13 cellular contexts compared by ENCODE assay signal in genomic region chr11:102539567-102539966, GRCh38. TPM values are rescaled to one million over a fixed set of nuclear protein-coding genes. Genes with fewer than 3 reads are reported as not detected.
DNase-seq lines count a peak whose midpoint lies in the region; ATAC-seq, FAIRE-seq and TF ChIP-seq lines count a peak whose summit lies in the region.
"Had no signal": no experiment of that assay in that cellular context is flagged by ENCODE, and none has a peak within 500 bp of the region (broad histone marks: within the 10 kb centered on the region; RNA-seq: fewer than 3 reads in every experiment).

No MANE protein-coding gene starts in this region.

- ATAC-seq in WTC11, result peak; percentile 68
- ATAC-seq in GM18861 (IDR thresholded peaks at IDR 0.05; ENCODE audit: unreplicated experiment), result no peak
- ATAC-seq in HG03439 (IDR thresholded peaks at IDR 0.05; ENCODE audit: unreplicated experiment), result no peak

- H3K27me3 ChIP-seq in BLaER1, result no peaks in the 10 kb centered on the region

- FAIRE-seq in HTR-8/SVneo (lab: Jason Lieb, UNC), result peak; percentile 82
- FAIRE-seq: GM18507 had no signal

- DNase-seq in HTR-8/SVneo (ENCODE audit: insufficient read length, low spot score), result no peak
- DNase-seq in WTC11 (ENCODE audit: low spot score), result no peak
- DNase-seq in renal cortical epithelial cell (ENCODE audit: low read depth), result peak; percentile 47
- no peak for DNase-seq in NCI-H2107 (lab: John Stamatoyannopoulos, UW)
- DNase-seq: CD4-positive, CD25-positive, alpha-beta regulatory T cell; DMS53; GOT3 had no signal

- no peak overlapping the region for H3K27ac ChIP-seq in BLaER1
- H3K27ac ChIP-seq: 22Rv1 had no signal

- peaks cover 55% of the 10 kb centered on the region for H3K4me1 ChIP-seq in BLaER1

- no peak overlapping the region for H3K4me3 ChIP-seq in BLaER1
- H3K4me3 ChIP-seq: HAP-1 had no signal

- H3K4me1 Mint-ChIP-seq in WTC11, result peaks cover 11% of the 10 kb centered on the region
- H3K4me1 Mint-ChIP-seq: CD4-positive, CD25-positive, alpha-beta regulatory T cell had no signal

- H3K27ac Mint-ChIP-seq in WTC11, result no peak overlapping the region
- H3K27ac Mint-ChIP-seq: CD4-positive, CD25-positive, alpha-beta regulatory T cell had no signal

- H3K9me3 ChIP-seq in BLaER1, result peaks cover 5% of the 10 kb centered on the region
- H3K9me3 ChIP-seq: HAP-1 had no signal

- H3K9me3 Mint-ChIP-seq in WTC11, result peaks cover 4% of the 10 kb centered on the region

- no peak for TF ChIP-seq CTCF in WTC11 (IDR thresholded peaks at IDR 0.05)

- no peaks in the 10 kb centered on the region for H3K36me3 ChIP-seq in BLaER1
- H3K36me3 ChIP-seq: HAP-1 had no signal

- H3K27me3 Mint-ChIP-seq in WTC11 (ENCODE audit: low read depth), result no peaks in the 10 kb centered on the region

- POLR2A ChIA-PET in WTC11 (lab: Charles Lee), result no interaction called here

- no peak overlapping the region for H3K4me3 Mint-ChIP-seq in WTC11
- H3K4me3 Mint-ChIP-seq: CD4-positive, CD25-positive, alpha-beta regulatory T cell had no signal

- CTCF ChIA-PET in WTC11 (lab: Charles Lee), result interaction anchor here (1.0 to 1.4 kb wide), 4 partner anchors 21 to 149 kb away, joined by 3 to 5 read pairs (median 4); no protein-coding TSS in a partner anchor

- peak overlapping the region; percentile 56 for H3K4me2 ChIP-seq in BLaER1

- H3K9ac ChIP-seq in BLaER1, result no peak overlapping the region

- no peaks in the 10 kb centered on the region for H3K36me3 Mint-ChIP-seq in WTC11
- H3K36me3 Mint-ChIP-seq: CD4-positive, CD25-positive, alpha-beta regulatory T cell had no signal

- H4K20me1 ChIP-seq in BLaER1, result no peaks in the 10 kb centered on the region

TF ChIP-seq in WTC11, 78 proteins besides CTCF, POLR2A, EP300 and RAD21:
- TF ChIP-seq ZSCAN18 (CRISPR knock-in tag; IDR thresholded peaks at IDR 0.05), result no peak
- TF ChIP-seq ZNF512 (CRISPR knock-in tag; IDR thresholded peaks at IDR 0.05; ENCODE audit: borderline replicate concordance), result no peak
- TF ChIP-seq ESRRA (CRISPR knock-in tag; IDR thresholded peaks at IDR 0.05; ENCODE audit: borderline replicate concordance), result no peak
- TF ChIP-seq CBFB (CRISPR knock-in tag; IDR thresholded peaks at IDR 0.05; ENCODE audit: low read depth), result no peak
- no peak for TF ChIP-seq ZNF317 (CRISPR knock-in tag; IDR thresholded peaks at IDR 0.05; ENCODE audit: borderline replicate concordance, low read depth)
- TF ChIP-seq ZNF121 (CRISPR knock-in tag; IDR thresholded peaks at IDR 0.05), result no peak
- TF ChIP-seq ZNF416 (CRISPR knock-in tag; IDR thresholded peaks at IDR 0.05), result no peak
- no peak for TF ChIP-seq CDX4 (CRISPR knock-in tag; IDR thresholded peaks at IDR 0.05; ENCODE audit: borderline replicate concordance)
- no peak for TF ChIP-seq ATF1 (CRISPR knock-in tag; IDR thresholded peaks at IDR 0.05)
- TF ChIP-seq STAT6 (CRISPR knock-in tag; conservative IDR thresholded peaks at IDR 0.05; ENCODE audit: low read depth), result no peak
- no peak for TF ChIP-seq FOXP1 (CRISPR knock-in tag; IDR thresholded peaks at IDR 0.05; ENCODE audit: borderline replicate concordance)
- no peak for TF ChIP-seq GABPB1 (CRISPR knock-in tag; IDR thresholded peaks at IDR 0.05)
- TF ChIP-seq NFE2L1 (CRISPR knock-in tag; IDR thresholded peaks at IDR 0.05), result no peak
- TF ChIP-seq GRHL2 (CRISPR knock-in tag; IDR thresholded peaks at IDR 0.05; ENCODE audit: insufficient replicate concordance, severe bottlenecking), result no peak
- TF ChIP-seq ZNF232 (CRISPR knock-in tag; IDR thresholded peaks at IDR 0.05), result no peak
- TF ChIP-seq HMGA2 (CRISPR knock-in tag; IDR thresholded peaks at IDR 0.05), result no peak
- TF ChIP-seq ATF6 (CRISPR knock-in tag; IDR thresholded peaks at IDR 0.05), result no peak
- no peak for TF ChIP-seq ZNF423 (CRISPR knock-in tag; IDR thresholded peaks at IDR 0.05)
- TF ChIP-seq TEAD1 (CRISPR knock-in tag; IDR thresholded peaks at IDR 0.05), result no peak
TF ChIP-seq in WTC11: peak in this region for 0.

RNA-seq across cellular contexts. Expression of gene MMP7, which starts 9.0 kb away (rescaled TPM):
- 0.23 to 0.50 TPM (median 0.48 TPM) in 3 replicates for total RNA-seq in WTC11 (2021)
- total RNA-seq in renal cortical epithelial cell, result 2,273 and 2,825 TPM in 2 replicates
- total RNA-seq: CD4-positive, CD25-positive, alpha-beta regulatory T cell had no signal

Comparison
In these comparisons a context has a peak if more than half of its experiments do, and no peak if none do; other contexts are left out.
1. RNA of gene MMP7, which starts 9.0 kb away (total RNA-seq): 2,273 to 2,825 TPM in renal cortical epithelial cell; 0.23 to 0.50 TPM in WTC11; every median in the first group is over 1,000 times any median in the second.